In genomic region chr22:44395116-44396005, GRCh38 we compare ENCODE assay signal across 16 cellular contexts.
DNase-seq lines count a peak whose midpoint lies in the region; ATAC-seq and TF ChIP-seq lines count a peak whose summit lies in the region.
"Had no signal": no experiment of that assay in that cellular context is flagged by ENCODE, and none has a peak within 500 bp of the region (broad histone marks: within the 10 kb centered on the region; RNA-seq: fewer than 3 reads in every experiment).

No MANE protein-coding gene starts in this region.

- TF ChIP-seq CTCF in mammary epithelial cell (conservative IDR thresholded peaks at IDR 0.05 in 1 of 2, IDR thresholded peaks at IDR 0.05 in 1 of 2; ENCODE audit: extremely low read depth in 1 of 2, insufficient read depth in 1 of 2, low read depth in 1 of 2, low read length in 2 of 2) (no peak), MCF 10A (IDR thresholded peaks at IDR 0.05; ENCODE audit: unreplicated experiment) (no peak), activated B cell treated with CpG ODN at 0.5 μM for 24 hours (IDR thresholded peaks at IDR 0.05) (no peak), lower lobe of right lung (IDR thresholded peaks at IDR 0.05) (no peak), transverse colon (IDR thresholded peaks at IDR 0.05) (no peak)

- H3K9me3 ChIP-seq in mammary epithelial cell (replicated peaks; ENCODE audit: insufficient read depth, low read length) (no peaks in the 10 kb centered on the region), lower lobe of right lung (no peaks in the 10 kb centered on the region), transverse colon (no peaks in the 10 kb centered on the region)
- H3K9me3 ChIP-seq: ascending aorta had no signal

- no peak for TF ChIP-seq POLR2A in transverse colon (IDR thresholded peaks at IDR 0.05)

- H3K27ac ChIP-seq in mammary epithelial cell (ENCODE audit: insufficient read depth, low read depth, low read length) (no peak overlapping the region), lower lobe of right lung (no peak overlapping the region), transverse colon (no peak overlapping the region)
- H3K27ac ChIP-seq: ascending aorta had no signal

- H3K4me1 ChIP-seq in mammary epithelial cell (ENCODE audit: insufficient read depth, low read length): peaks cover 17% of the 10 kb centered on the region
- H3K4me1 ChIP-seq in lower lobe of right lung: no peaks in the 10 kb centered on the region
- no peaks in the 10 kb centered on the region for H3K4me1 ChIP-seq in transverse colon
- H3K4me1 ChIP-seq: ascending aorta had no signal

- in situ Hi-C loops in mammary epithelial cell (cut with MboI; ENCODE audit: low sequenced_read_pairs in 2 of 2): no loop called here
- in situ Hi-C loops in transverse colon (cut with MboI; ENCODE audit: low pct_ligation_motif_present in 1 of 4, low pct_unique_long_range_greater_than_20kb in 1 of 4, low sequenced_read_pairs in 3 of 4): no loop called here

- dilution Hi-C loops in mammary epithelial cell (cut with HindIII; ENCODE audit: low sequenced_read_pairs): no loop called here

- H3K4me1 Mint-ChIP-seq in MCF 10A (ENCODE audit: insufficient read depth, unreplicated experiment): peaks cover 10% of the 10 kb centered on the region
- no peaks in the 10 kb centered on the region for H3K4me1 Mint-ChIP-seq in activated B cell treated with CpG ODN at 0.5 μM for 24 hours
- H3K4me1 Mint-ChIP-seq: activated CD4-positive, alpha-beta T cell treated with anti-CD3 and anti-CD28 coated beads for 36 hours had no signal

- POLR2A ChIA-PET in MCF 10A (lab: Yijun Ruan, JAX) (no interaction called here), activated B cell treated with CpG ODN at 0.5 μM for 24 hours (lab: Charles Lee) (no interaction called here)

- no peaks in the 10 kb centered on the region for H3K79me2 ChIP-seq in mammary epithelial cell (ENCODE audit: insufficient read depth, low read length)

- BruUV-seq in mammary epithelial cell (replicated peaks; lab: Mats Ljungman, UMichigan) (no TSS peak), MCF 10A (replicated peaks; lab: Mats Ljungman, UMichigan) (no TSS peak)

- no peak overlapping the region for H3K27ac Mint-ChIP-seq in MCF 10A (ENCODE audit: low read depth, unreplicated experiment)
- H3K27ac Mint-ChIP-seq in activated B cell treated with CpG ODN at 0.5 μM for 24 hours: no peak overlapping the region
- H3K27ac Mint-ChIP-seq: activated CD4-positive, alpha-beta T cell treated with anti-CD3 and anti-CD28 coated beads for 36 hours; dendritic cell treated with granulocyte-macrophage colony-stimulating factor and Interleukin-4, amounts not matched to agents 40 ng/mL and 50 ng/mL, for 4 days had no signal

- 88% methylated on average over 18 of the region's 31 CpGs for WGBS in mammary epithelial cell (ENCODE audit: low coverage, missing lambda C conversion rate)
- 89% methylated on average over 8 to 31 of the region's 31 CpGs for WGBS in transverse colon (ENCODE audit: low coverage in 1 of 2), 2 donors

- H4K20me1 ChIP-seq in mammary epithelial cell (ENCODE audit: insufficient read depth, low read length): no peaks in the 10 kb centered on the region

- TF ChIP-seq EP300 in transverse colon (IDR thresholded peaks at IDR 0.05; ENCODE audit: low read depth): no peak

- peak overlapping the region; percentile 56 for H2AFZ ChIP-seq in mammary epithelial cell (ENCODE audit: low read depth, low read length)

- no peak overlapping the region for H3K4me2 ChIP-seq in mammary epithelial cell (ENCODE audit: insufficient read depth, low read depth, low read length)

- H3K36me3 Mint-ChIP-seq in MCF 10A (ENCODE audit: insufficient read depth, unreplicated experiment): no peaks in the 10 kb centered on the region
- no peaks in the 10 kb centered on the region for H3K36me3 Mint-ChIP-seq in activated B cell treated with CpG ODN at 0.5 μM for 24 hours (ENCODE audit: low read depth)

- CTCF ChIA-PET in mammary epithelial cell (lab: Charles Lee; ENCODE audit: low non-redundant PET): no interaction called here
- CTCF ChIA-PET in MCF 10A (lab: Yijun Ruan, JAX): interaction anchor here (0.6 to 0.7 kb wide), 2 partner anchors 701 to 1007 kb away, joined by 3 to 4 read pairs; no protein-coding TSS in a partner anchor
- CTCF ChIA-PET in activated B cell treated with CpG ODN at 0.5 μM for 24 hours (lab: Charles Lee): no interaction called here

- H3K27me3 ChIP-seq in mammary epithelial cell (ENCODE audit: insufficient read depth, low read length) (no peaks in the 10 kb centered on the region), lower lobe of right lung (ENCODE audit: low read depth) (peaks cover 5% of the 10 kb centered on the region), transverse colon (no peaks in the 10 kb centered on the region)
- H3K27me3 ChIP-seq: ascending aorta had no signal

- H3K36me3 ChIP-seq in mammary epithelial cell (ENCODE audit: insufficient read depth, low read length): no peaks in the 10 kb centered on the region
- no peaks in the 10 kb centered on the region for H3K36me3 ChIP-seq in lower lobe of right lung
- no peaks in the 10 kb centered on the region for H3K36me3 ChIP-seq in transverse colon
- H3K36me3 ChIP-seq: ascending aorta had no signal

- intact Hi-C loops in mammary epithelial cell (cut with micrococcal nuclease): no loop called here
- intact Hi-C loops in MCF 10A (cut with micrococcal nuclease): no loop called here
- intact Hi-C loops in activated B cell treated with CpG ODN at 0.5 μM for 24 hours (cut with micrococcal nuclease): no loop called here
- intact Hi-C loops in lower lobe of right lung (cut with DNase I): no loop called here
- intact Hi-C loops in transverse colon (cut with DNase I; ENCODE audit: low total_unique reads): no loop called here

- H3K9ac ChIP-seq in mammary epithelial cell (ENCODE audit: insufficient read depth, low read length): no peak overlapping the region

- no peaks in the 10 kb centered on the region for H3K9me3 Mint-ChIP-seq in MCF 10A (ENCODE audit: unreplicated experiment)
- H3K9me3 Mint-ChIP-seq in activated B cell treated with CpG ODN at 0.5 μM for 24 hours: no peaks in the 10 kb centered on the region
- H3K9me3 Mint-ChIP-seq: dendritic cell treated with granulocyte-macrophage colony-stimulating factor and Interleukin-4, amounts not matched to agents 40 ng/mL and 50 ng/mL, for 4 days had no signal

- DNase-seq in mammary epithelial cell (no peak), MCF 10A (ENCODE audit: unreplicated experiment) (no peak), activated B cell treated with CpG ODN at 0.5 μM for 24 hours (peak; percentile 5), lower lobe of right lung (peak; percentile 37), transverse colon (peak; percentile 4), inferior parietal cortex (ENCODE audit: extremely low spot score) (no peak)
- DNase-seq: activated CD4-positive, alpha-beta T cell treated with anti-CD3 and anti-CD28 coated beads for 36 hours; DMS 273 treated with DMSO at 0.1 percent for 48 hours; Karpas-422; NCI-H1417; NCI-H226; SHP77 treated with DMSO at 0.1 percent for 48 hours had no signal

- H3K27me3 Mint-ChIP-seq in MCF 10A (ENCODE audit: insufficient read depth, unreplicated experiment) (peaks cover 12% of the 10 kb centered on the region), activated B cell treated with CpG ODN at 0.5 μM for 24 hours (peaks cover 11% of the 10 kb centered on the region)
- H3K27me3 Mint-ChIP-seq: activated CD4-positive, alpha-beta T cell treated with anti-CD3 and anti-CD28 coated beads for 36 hours had no signal

- ATAC-seq in activated B cell treated with CpG ODN at 0.5 μM for 24 hours (ENCODE audit: low read depth) (no peak), lower lobe of right lung (no peak), GM21825 (IDR thresholded peaks at IDR 0.05; ENCODE audit: unreplicated experiment) (no peak), GM18907 (IDR thresholded peaks at IDR 0.05; ENCODE audit: unreplicated experiment) (no peak)
- ATAC-seq: activated CD4-positive, alpha-beta T cell treated with anti-CD3 and anti-CD28 coated beads for 36 hours had no signal

- no peak overlapping the region for H3K4me3 ChIP-seq in mammary epithelial cell (replicated peaks in 1 of 3; ENCODE audit: insufficient read depth in 1 of 3, low read depth in 2 of 3, low read length in 3 of 3)
- no peak overlapping the region for H3K4me3 ChIP-seq in lower lobe of right lung
- H3K4me3 ChIP-seq in transverse colon: no peak overlapping the region
- H3K4me3 ChIP-seq: ascending aorta had no signal

- no peak overlapping the region for H3K4me3 Mint-ChIP-seq in MCF 10A (ENCODE audit: unreplicated experiment)
- no peak overlapping the region for H3K4me3 Mint-ChIP-seq in activated B cell treated with CpG ODN at 0.5 μM for 24 hours
- H3K4me3 Mint-ChIP-seq: activated CD4-positive, alpha-beta T cell treated with anti-CD3 and anti-CD28 coated beads for 36 hours; dendritic cell treated with granulocyte-macrophage colony-stimulating factor and Interleukin-4, amounts not matched to agents 40 ng/mL and 50 ng/mL, for 4 days had no signal

Comparison
In these comparisons a context has a peak if more than half of its experiments do, and no peak if none do; other contexts are left out.
1. DNase-seq: peak in activated B cell treated with CpG ODN at 0.5 μM for 24 hours (single experiment), lower lobe of right lung (single experiment) and transverse colon (single experiment); none in mammary epithelial cell (single experiment), MCF 10A (single experiment) and inferior parietal cortex (single experiment).